In the genomic region with DNA sequence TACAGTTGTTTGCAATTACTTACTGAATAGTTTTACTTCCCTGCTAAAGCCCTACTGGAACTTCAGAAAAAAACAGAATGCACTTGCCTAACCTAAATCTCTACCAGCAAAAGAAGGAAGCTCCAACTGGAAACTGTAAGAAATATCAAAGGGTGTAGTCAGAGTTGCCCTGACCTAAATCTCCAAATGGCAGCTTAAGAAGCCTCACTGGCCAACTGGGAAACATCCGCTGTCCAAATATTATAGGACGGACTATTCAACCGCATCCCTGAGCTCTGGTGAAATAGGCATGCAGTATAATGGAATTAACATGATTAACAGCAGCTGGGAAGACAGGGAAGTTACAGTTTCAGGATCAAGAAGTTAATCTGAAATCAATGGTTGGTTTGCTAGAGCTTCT, we compare ENCODE assay signal across 16 cellular contexts. TPM values are rescaled to one million over a fixed set of nuclear protein-coding genes. Genes with fewer than 3 reads are reported as not detected.
DNase-seq lines count a peak whose midpoint lies in the region; ATAC-seq, FAIRE-seq and TF ChIP-seq lines count a peak whose summit lies in the region.
"Had no signal": no experiment of that assay in that cellular context is flagged by ENCODE, and none has a peak within 500 bp of the region (broad histone marks: within the 10 kb centered on the region; RNA-seq: fewer than 3 reads in every experiment).

No MANE protein-coding gene starts in this region.

- intact Hi-C loops in HepG2 (cut with micrococcal nuclease; ENCODE audit: unreplicated experiment) = no loop called here

- in situ Hi-C loops in HepG2 (cut with HindIII; ENCODE audit: extremely low pct_ligation_motif_present, low pct_unique_long_range_greater_than_20kb) = no loop called here

- H3K9ac ChIP-seq in HepG2 (ENCODE audit: insufficient read depth, low read depth, low read length) = no peak overlapping the region

- H3K4me3 ChIP-seq in HepG2 (replicated peaks in 1 of 3; ENCODE audit: insufficient read depth in 1 of 3, low read depth in 2 of 3, low read length in 3 of 3) = no peak overlapping the region
- H3K4me3 ChIP-seq: SJCRH30 had no signal

- TF ChIP-seq EP300 in HepG2 (IDR thresholded peaks at IDR 0.05; ENCODE audit: low read depth in 2 of 2, low read length in 2 of 2) (no peak), HepG2 (CRISPR knock-in tag; IDR thresholded peaks at IDR 0.05; ENCODE audit: borderline replicate concordance) (no peak)

- CTCF ChIA-PET in HepG2 (lab: Yijun Ruan, JAX; ENCODE audit: low intra/inter-chr PET ratio, low total read pairs) = no interaction called here

- ATAC-seq in HepG2 = no peak
- no peak for ATAC-seq in effector memory CD8-positive, alpha-beta T cell (replicated peaks)
- ATAC-seq: CD8-positive, alpha-beta T cell; stimulated activated naive CD8-positive, alpha-beta T cell treated with anti-CD3 and anti-CD28 coated beads, Interleukin-15, Interleukin-2, amounts not matched to agents 100 U/mL and 50 U/mL, for 24 hours had no signal

- no peaks in the 10 kb centered on the region for H3K9me3 ChIP-seq in HepG2 (ENCODE audit: low read length)
- H3K9me3 ChIP-seq: SJCRH30 had no signal

- TF ChIP-seq CTCF in HepG2 (CRISPR knock-in tag; IDR thresholded peaks at IDR 0.05) = no peak

- H3K27ac Mint-ChIP-seq in effector memory CD8-positive, alpha-beta T cell = no peak overlapping the region
- H3K27ac Mint-ChIP-seq: activated CD4-positive, alpha-beta memory T cell treated with anti-CD3 and anti-CD28 coated beads for 36 hours; CD8-positive, alpha-beta T cell; mesothelial cell of epicardium had no signal

- WGBS in HepG2 (ENCODE audit: low lambda C conversion rate) = 98% methylated on average over 3 of the region's 3 CpGs

- DNase-seq in NCI-H82 (lab: John Stamatoyannopoulos, UW) (peak; percentile 93), caudate nucleus (lab: John Stamatoyannopoulos, UW) (no peak), HepG2 (ENCODE audit: low spot score) (no peak), erythroblast (lab: John Stamatoyannopoulos, UW) (no peak), 8988T (no peak)
- no peak for DNase-seq in effector memory CD8-positive, alpha-beta T cell
- DNase-seq: activated CD4-positive, alpha-beta memory T cell treated with anti-CD3 and anti-CD28 coated beads for 36 hours; CD8-positive, alpha-beta T cell; EL; NCI-H1105; SJCRH30; stimulated activated naive CD8-positive, alpha-beta T cell treated with anti-CD3 and anti-CD28 coated beads, Interleukin-15, Interleukin-2, amounts not matched to agents 100 U/mL and 50 U/mL, for 24 hours had no signal

- FAIRE-seq in HepG2 (lab: Jason Lieb, UNC) = no peak
- FAIRE-seq: astrocyte, islet of Langerhans had no signal

- H3K9me3 Mint-ChIP-seq in effector memory CD8-positive, alpha-beta T cell = no peaks in the 10 kb centered on the region
- H3K9me3 Mint-ChIP-seq: activated CD4-positive, alpha-beta memory T cell treated with anti-CD3 and anti-CD28 coated beads for 36 hours; CD8-positive, alpha-beta T cell; mesothelial cell of epicardium had no signal

- no peak for TF ChIP-seq POLR2A in HepG2 (IDR thresholded peaks at IDR 0.05; ENCODE audit: insufficient read depth in 1 of 2, low read depth in 2 of 2, low read length in 2 of 2)
- no peak for TF ChIP-seq POLR2A in erythroblast (IDR thresholded peaks at IDR 0.05; ENCODE audit: low read length)

- no peaks in the 10 kb centered on the region for H4K20me1 ChIP-seq in HepG2 (ENCODE audit: insufficient read depth, low read length)

- TSS peak; percentile 33 for BruUV-seq in HepG2 (replicated peaks; lab: Mats Ljungman, UMichigan)

- no peaks in the 10 kb centered on the region for H3K4me1 ChIP-seq in HepG2 (ENCODE audit: insufficient read depth, low read length)
- H3K4me1 ChIP-seq: SJCRH30 had no signal

- no peak overlapping the region for H3K4me3 Mint-ChIP-seq in effector memory CD8-positive, alpha-beta T cell
- H3K4me3 Mint-ChIP-seq: activated CD4-positive, alpha-beta memory T cell treated with anti-CD3 and anti-CD28 coated beads for 36 hours; CD8-positive, alpha-beta T cell; mesothelial cell of epicardium had no signal

- H2AFZ ChIP-seq in HepG2 (ENCODE audit: low read length) = no peak overlapping the region

- no peaks in the 10 kb centered on the region for H3K27me3 ChIP-seq in HepG2 (ENCODE audit: control insufficient read depth in 1 of 2, insufficient read depth in 2 of 2, low read length in 2 of 2)
- H3K27me3 ChIP-seq: SJCRH30 had no signal

- peaks cover 0 to 4% of the 10 kb centered on the region in 2 donors for H3K4me1 Mint-ChIP-seq in effector memory CD8-positive, alpha-beta T cell (ENCODE audit: low read depth in 2 of 2)
- H3K4me1 Mint-ChIP-seq: mesothelial cell of epicardium had no signal

- H3K27me3 Mint-ChIP-seq in effector memory CD8-positive, alpha-beta T cell = no peaks in the 10 kb centered on the region
- H3K27me3 Mint-ChIP-seq: activated CD4-positive, alpha-beta memory T cell treated with anti-CD3 and anti-CD28 coated beads for 36 hours had no signal

- no peak overlapping the region for H3K4me2 ChIP-seq in HepG2 (ENCODE audit: low read depth, low read length)

- POLR2A ChIA-PET in HepG2 (lab: Yijun Ruan, JAX) = interaction anchor here (0.6 to 1.2 kb wide), 2 partner anchors 54 to 129 kb away, joined by 3 read pairs; no protein-coding TSS in a partner anchor

- no peak for TF ChIP-seq RAD21 in HepG2 (CRISPR knock-in tag; IDR thresholded peaks at IDR 0.05)

- peaks cover 30 to 70% of the 10 kb centered on the region in 2 experiments for H3K36me3 ChIP-seq in HepG2 (replicated peaks in 1 of 2; ENCODE audit: control insufficient read depth in 1 of 2, insufficient read depth in 2 of 2, low read length in 2 of 2)

- H3K27ac ChIP-seq in caudate nucleus (ENCODE audit: low read depth, low read length) (peak overlapping the region; percentile 88), HepG2 (ENCODE audit: extremely low read length, insufficient read depth, low read length) (no peak overlapping the region), temporal lobe (ENCODE audit: low read depth, low read length) (peak overlapping the region; percentile 64)
- H3K27ac ChIP-seq: SJCRH30 had no signal

- H3K79me2 ChIP-seq in HepG2 (ENCODE audit: insufficient read depth, low read length) = no peaks in the 10 kb centered on the region

- H3K36me3 Mint-ChIP-seq in effector memory CD8-positive, alpha-beta T cell (ENCODE audit: insufficient read depth) = peaks cover 87% of the 10 kb centered on the region

TF ChIP-seq in HepG2, 621 proteins besides CTCF, POLR2A, EP300 and RAD21 (continues in another document):
- TF ChIP-seq HNRNPUL1 (IDR thresholded peaks at IDR 0.05; ENCODE audit: low read depth, low read length) (no peak), ETV6 (CRISPR knock-in tag; conservative IDR thresholded peaks at IDR 0.05) (no peak), ZBTB7A (CRISPR knock-in tag; IDR thresholded peaks at IDR 0.05) (no peak), ZFP36L2 (CRISPR knock-in tag; IDR thresholded peaks at IDR 0.05) (no peak), ZNF615 (CRISPR knock-in tag; IDR thresholded peaks at IDR 0.05; ENCODE audit: borderline replicate concordance) (no peak), ZNF747 (CRISPR knock-in tag; IDR thresholded peaks at IDR 0.05; ENCODE audit: borderline replicate concordance) (no peak), SP2 (CRISPR knock-in tag; IDR thresholded peaks at IDR 0.05) (no peak), NFIC (IDR thresholded peaks at IDR 0.05; ENCODE audit: low read length) (no peak), ZNF577 (CRISPR knock-in tag; IDR thresholded peaks at IDR 0.05; ENCODE audit: borderline replicate concordance, low read depth) (no peak), MATR3 (CRISPR knock-in tag; IDR thresholded peaks at IDR 0.05) (no peak), MEF2D (CRISPR knock-in tag; IDR thresholded peaks at IDR 0.05) (no peak), PCBP1 (IDR thresholded peaks at IDR 0.05; ENCODE audit: borderline replicate concordance, low read depth, low read length) (no peak), ZBTB3 (CRISPR knock-in tag; IDR thresholded peaks at IDR 0.05; ENCODE audit: borderline replicate concordance, low read depth) (no peak)
- TF ChIP-seq, protein P1, sequence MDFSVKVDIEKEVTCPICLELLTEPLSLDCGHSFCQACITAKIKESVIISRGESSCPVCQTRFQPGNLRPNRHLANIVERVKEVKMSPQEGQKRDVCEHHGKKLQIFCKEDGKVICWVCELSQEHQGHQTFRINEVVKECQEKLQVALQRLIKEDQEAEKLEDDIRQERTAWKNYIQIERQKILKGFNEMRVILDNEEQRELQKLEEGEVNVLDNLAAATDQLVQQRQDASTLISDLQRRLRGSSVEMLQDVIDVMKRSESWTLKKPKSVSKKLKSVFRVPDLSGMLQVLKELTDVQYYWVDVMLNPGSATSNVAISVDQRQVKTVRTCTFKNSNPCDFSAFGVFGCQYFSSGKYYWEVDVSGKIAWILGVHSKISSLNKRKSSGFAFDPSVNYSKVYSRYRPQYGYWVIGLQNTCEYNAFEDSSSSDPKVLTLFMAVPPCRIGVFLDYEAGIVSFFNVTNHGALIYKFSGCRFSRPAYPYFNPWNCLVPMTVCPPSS (IDR thresholded peaks at IDR 0.05) = no peak

RNA-seq across cellular contexts. Expression of a gene that starts 24.3 kb away (rescaled TPM):
- total RNA-seq in HepG2 (2016; rRNA removed; fragmentation: Illumina TruSeq; extraction: Trizol) (69.1 and 73.7 TPM in 2 replicates), temporal lobe (32.0 TPM)
- total RNA-seq in HepG2 (2016; cell fraction: cytosol; rRNA removed; fragmentation: Illumina TruSeq; extraction: Trizol; ENCODE audit: low read depth) = 29.4 and 31.2 TPM in 2 replicates
- 69.6 and 77.9 TPM in 2 replicates for total RNA-seq in HepG2 (2016; cell fraction: insoluble cytoplasmic fraction; rRNA removed; fragmentation: Illumina TruSeq; extraction: Trizol)
- total RNA-seq in HepG2 (2016; cell fraction: membrane; rRNA removed; fragmentation: Illumina TruSeq; extraction: Trizol) = 30.2 and 37.8 TPM in 2 replicates
- total RNA-seq in HepG2 (2016; cell fraction: nucleus; rRNA removed; fragmentation: Illumina TruSeq; extraction: Trizol) = 48.8 and 58.7 TPM in 2 replicates
- 31.5 and 40.0 TPM in 2 replicates for polyA plus RNA-seq in HepG2 (2011; rRNA removed)
- polyA plus RNA-seq in HepG2 (2011; cell fraction: cytosol; rRNA removed) = 24.7 and 25.8 TPM in 2 replicates
- polyA plus RNA-seq in HepG2 (2011; cell fraction: nucleus; rRNA removed) = 54.7 and 59.1 TPM in 2 replicates
- polyA plus RNA-seq in HepG2 (2012) = 29.7 and 35.9 TPM in 2 replicates
- polyA plus RNA-seq in HepG2 (2016; cell fraction: cytosol; fragmentation: Illumina TruSeq; extraction: Trizol; ENCODE audit: low read depth) = 6.2 and 9.1 TPM in 2 replicates
- polyA plus RNA-seq in HepG2 (2016; cell fraction: insoluble cytoplasmic fraction; fragmentation: Illumina TruSeq; extraction: Trizol; ENCODE audit: low read depth) = 59.6 and 60.3 TPM in 2 replicates
- 15.7 TPM in 2 replicates for polyA plus RNA-seq in HepG2 (2016; cell fraction: membrane; fragmentation: Illumina TruSeq; extraction: Trizol; ENCODE audit: low read depth)
- polyA plus RNA-seq in HepG2 (2016; cell fraction: nucleus; fragmentation: Illumina TruSeq; extraction: Trizol; ENCODE audit: insufficient read depth, low read depth) = 155 and 162 TPM in 2 replicates
- 31.9 and 76.0 TPM in 2 replicates for polyA minus RNA-seq in HepG2 (2011; rRNA and poly(A)+ RNA removed; ENCODE audit: low replicate concordance)
- polyA minus RNA-seq in HepG2 (2011; cell fraction: cytosol; rRNA and poly(A)+ RNA removed) = 20.1 and 21.5 TPM in 2 replicates
- 25.1 and 41.6 TPM in 2 replicates for polyA minus RNA-seq in HepG2 (2011; cell fraction: nucleus; rRNA and poly(A)+ RNA removed)
